In the genomic region with DNA sequence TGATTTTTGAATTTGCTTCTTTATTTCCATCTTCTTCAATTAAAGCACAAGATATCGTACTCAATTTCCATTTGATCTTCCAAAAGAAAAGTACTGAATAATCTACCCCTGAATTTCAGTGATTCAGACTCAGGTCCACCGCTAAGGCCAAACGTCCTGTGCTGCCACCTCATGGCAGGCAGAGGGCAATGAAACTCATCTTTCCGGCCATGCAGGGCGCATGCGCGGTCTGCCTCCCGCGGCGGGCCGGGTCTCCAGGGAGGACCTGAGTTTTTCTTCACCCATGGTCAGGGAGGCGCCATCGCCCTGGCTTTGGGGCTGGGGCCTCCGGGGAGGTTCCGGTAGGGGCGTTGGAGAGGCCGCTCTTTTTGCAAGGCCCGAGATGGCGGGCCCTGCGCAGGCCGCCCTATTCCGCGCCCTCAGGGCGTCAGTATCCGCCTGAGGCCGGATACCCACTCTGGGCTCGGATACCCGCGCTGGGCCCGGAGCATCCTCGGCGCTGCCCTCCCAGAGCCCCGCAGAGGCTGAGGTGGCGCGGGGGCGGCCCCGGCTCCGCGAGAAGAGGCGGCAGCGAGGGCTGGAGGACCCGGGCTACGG, we compare ENCODE assay signal across 8 cellular contexts. TPM values are rescaled to one million over a fixed set of nuclear protein-coding genes. Genes with fewer than 3 reads are reported as not detected.
DNase-seq lines count a peak whose midpoint lies in the region; ATAC-seq, FAIRE-seq and TF ChIP-seq lines count a peak whose summit lies in the region.
"Not testable (repeated sequence)": the region's sequence is repeated elsewhere in the genome, so short reads cannot be mapped to it uniquely, and the experiment has no call there.

No MANE protein-coding gene starts in this region.

- TF ChIP-seq CTCF in PC-3 (conservative IDR thresholded peaks at IDR 0.05; ENCODE audit: low read depth, low read length) (peak; percentile 52; the same call in 1 of the 2 replicates), kidney (IDR thresholded peaks at IDR 0.05; ENCODE audit: borderline replicate concordance, extremely low read depth, insufficient read depth) (peak; percentile 50), gastrocnemius medialis (IDR thresholded peaks at IDR 0.05 in 4 of 5, conservative IDR thresholded peaks at IDR 0.05 in 1 of 5) (peak in 4 of 5 experiments; percentile 29 to 72 (median 66)), type B pancreatic cell (conservative IDR thresholded peaks at IDR 0.05) (peak; percentile 78)

- H3K9me3 ChIP-seq in PC-3 (ENCODE audit: low read length); kidney (ENCODE audit: control insufficient read depth in 1 of 2, low read length in 2 of 2); gastrocnemius medialis: not testable (repeated sequence)

- peak overlapping the region; percentile 80 for H3K4me3 Mint-ChIP-seq in type B pancreatic cell

- not testable (repeated sequence) for H3K27ac ChIP-seq in PC-3 (ENCODE audit: low read length); kidney (ENCODE audit: low read depth in 2 of 2, low read length in 2 of 2)
- H3K27ac ChIP-seq in gastrocnemius medialis = peak overlapping the region; percentile 65 to 75 (median 74)

- not testable (repeated sequence) for H3K27me3 ChIP-seq in PC-3 (ENCODE audit: low read length); gastrocnemius medialis

- POLR2A ChIA-PET in PC-3 (lab: Charles Lee; ENCODE audit: unreplicated experiment) = not testable (repeated sequence)

- TF ChIP-seq POLR2A in gastrocnemius medialis (IDR thresholded peaks at IDR 0.05) = peak in 1 of 2 donors; percentile 14

- peak overlapping the region; percentile 48 for H3K9ac ChIP-seq in PC-3 (ENCODE audit: low read length)
- not testable (repeated sequence) for H3K9ac ChIP-seq in kidney (ENCODE audit: low read length in 2 of 2)

- CTCF ChIA-PET in PC-3 (lab: Charles Lee) = not testable (repeated sequence)

- not testable (repeated sequence) for H3K36me3 ChIP-seq in PC-3 (ENCODE audit: low read depth, low read length); kidney (ENCODE audit: control insufficient read depth in 1 of 2, insufficient read depth in 2 of 2, low read length in 2 of 2); gastrocnemius medialis

- ATAC-seq in PC-3, gastrocnemius medialis: not testable (repeated sequence)

- DNase-seq in GDM1 (lab: John Stamatoyannopoulos, UW) = peak; percentile 46
- peak; percentile 44 for DNase-seq in LoVo (ENCODE audit: low spot score)
- DNase-seq in PC-3 = peak; percentile 65
- peak; percentile 15 for DNase-seq in activated CD8-positive, alpha-beta memory T cell treated with anti-CD3 and anti-CD28 coated beads, Interleukin-2, amount 50 U/mL, for 24 hours (ENCODE audit: extremely low read depth)
- DNase-seq in dermis blood vessel endothelial cell = peak; percentile 64
- DNase-seq in kidney = peak; percentile 86
- DNase-seq in gastrocnemius medialis = peak; percentile 39 to 58
- peak; percentile 78 for DNase-seq in type B pancreatic cell (ENCODE audit: extremely low spot score, unreplicated experiment)

- not testable (repeated sequence) for H3K4me1 ChIP-seq in PC-3 (ENCODE audit: insufficient read depth, low read length); kidney (ENCODE audit: control insufficient read depth in 1 of 2, insufficient read depth in 1 of 2, low read depth in 1 of 2, low read length in 2 of 2); gastrocnemius medialis

- not testable (repeated sequence) for H3K27me3 Mint-ChIP-seq in type B pancreatic cell

- peak overlapping the region; percentile 78 for H2AFZ ChIP-seq in PC-3 (ENCODE audit: low read length)

- not testable (repeated sequence) for H3F3A ChIP-seq in PC-3 (ENCODE audit: low read length, unreplicated experiment)

- H3K27ac Mint-ChIP-seq in type B pancreatic cell = not testable (repeated sequence)

- H3K79me2 ChIP-seq in PC-3 (ENCODE audit: low read length) = not testable (repeated sequence)

- not testable (repeated sequence) for H3K36me3 Mint-ChIP-seq in type B pancreatic cell

- peak overlapping the region; percentile 64 for H3K4me3 ChIP-seq in PC-3 (ENCODE audit: low read length)
- peak overlapping the region in 1 of 2 donors; percentile 46 for H3K4me3 ChIP-seq in kidney (ENCODE audit: low read length in 2 of 2)
- H3K4me3 ChIP-seq in gastrocnemius medialis = peak overlapping the region; percentile 66 to 92 (median 86)

- intact Hi-C loops in PC-3 (cut with micrococcal nuclease) = loop anchor here (1.0 kb wide), 1 partner anchor 71 kb away; no protein-coding TSS in a partner anchor
- intact Hi-C loops in kidney (cut with DNase I); gastrocnemius medialis (cut with DNase I; ENCODE audit: low total_unique reads): not testable (repeated sequence)

- BruUV-seq in PC-3 (replicated peaks; lab: Mats Ljungman, UMichigan) = not testable (repeated sequence)

- in situ Hi-C loops in gastrocnemius medialis (cut with MboI; ENCODE audit: low sequenced_read_pairs in 4 of 4) = not testable (repeated sequence)

- not testable (repeated sequence) for H3K9me3 Mint-ChIP-seq in type B pancreatic cell

- not testable (repeated sequence) for FAIRE-seq in kidney (lab: Jason Lieb, UNC)

- H3K4me1 Mint-ChIP-seq in type B pancreatic cell (ENCODE audit: unreplicated experiment) = not testable (repeated sequence)

- not testable (repeated sequence) for H3K9me2 ChIP-seq in PC-3 (replicated peaks; ENCODE audit: low read length)

- H4K20me1 ChIP-seq in PC-3 (ENCODE audit: low read length) = not testable (repeated sequence)

- peak overlapping the region; percentile 69 for H3K4me2 ChIP-seq in PC-3 (ENCODE audit: low read length)

RNA-seq across cellular contexts. Expression of gene ZNF705A, which starts 23.3 kb away (rescaled TPM):
- total RNA-seq in PC-3 (2014; rRNA removed) (not detected in 2 replicates), dermis blood vessel endothelial cell (under 0.01 TPM in 1 of 2 replicates, not detected in the other), kidney (not detected), gastrocnemius medialis (not detected), type B pancreatic cell (ENCODE audit: low replicate concordance) (0.10 TPM in 1 of 2 replicates, not detected in the other)
- polyA plus RNA-seq in kidney (ENCODE audit: insufficient read depth, low read depth, low replicate concordance) = not detected

RNA-seq across cellular contexts. Expression of gene FAM90A1, which starts 47.3 kb away (rescaled TPM):
- total RNA-seq in PC-3 (2014; rRNA removed) (not detected in 2 replicates), dermis blood vessel endothelial cell (0.05 TPM in 1 of 2 replicates, not detected in the other), kidney (0.54 TPM), gastrocnemius medialis (not detected), type B pancreatic cell (ENCODE audit: low replicate concordance) (0.36 TPM in 1 of 2 replicates, not detected in the other)
- polyA plus RNA-seq in kidney (ENCODE audit: insufficient read depth, low read depth, low replicate concordance) = 0.80 TPM

RNA-seq across cellular contexts. Expression of gene CLEC4A, which starts 56.7 kb away (rescaled TPM):
- total RNA-seq in PC-3 (2014; rRNA removed) (0.51 TPM in 1 of 2 replicates, not detected in the other), dermis blood vessel endothelial cell (0.19 TPM in 1 of 2 replicates, not detected in the other), kidney (3.7 TPM), gastrocnemius medialis (not detected), type B pancreatic cell (ENCODE audit: low replicate concordance) (0.29 TPM in 1 of 2 replicates, not detected in the other)
- 2.4 TPM for polyA plus RNA-seq in kidney (ENCODE audit: insufficient read depth, low read depth, low replicate concordance)

Comparison
In these comparisons a context has a peak if more than half of its experiments do, and no peak if none do; other contexts are left out.
1. DNase-seq: peak in every context shown above with its lines; median percentile 86 in kidney; 78 in type B pancreatic cell; 65 in PC-3; 64 in dermis blood vessel endothelial cell; 48 in gastrocnemius medialis; 46 in GDM1; 44 in LoVo; 15 in activated CD8-positive, alpha-beta memory T cell treated with anti-CD3 and anti-CD28 coated beads, Interleukin-2, amount 50 U/mL, for 24 hours.